Comparison of ENCODE assay signal across 27 cellular contexts in the genomic region with DNA sequence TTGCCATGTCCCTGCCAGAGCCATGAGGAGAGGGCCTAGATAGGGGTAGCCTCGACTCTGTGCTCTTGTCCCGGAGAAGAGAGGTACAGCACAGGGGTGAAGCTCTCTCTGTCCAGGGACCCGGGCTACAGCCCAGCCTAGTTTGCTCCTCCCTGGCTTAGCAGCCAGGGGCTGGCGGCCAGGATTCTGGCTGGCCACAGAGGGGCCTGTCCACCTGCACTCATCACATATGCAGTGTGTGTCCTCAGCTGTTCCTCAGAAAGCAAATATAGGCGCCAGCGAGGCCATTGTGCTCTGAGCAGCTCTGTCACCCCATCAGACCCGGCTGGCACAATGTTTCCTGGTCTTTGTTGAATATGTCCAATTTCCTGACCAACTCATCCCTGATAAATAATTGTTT. TPM values are rescaled to one million over a fixed set of nuclear protein-coding genes. Genes with fewer than 3 reads are reported as not detected.
A peak's percentile ranks its signal among the peaks of the same experiment; 100 is the strongest.
DNase-seq lines count a peak whose midpoint lies in the region; ATAC-seq and TF ChIP-seq lines count a peak whose summit lies in the region.
"Had no signal": no experiment of that assay in that cellular context is flagged by ENCODE, and none has a peak within 500 bp of the region (broad histone marks: within the 10 kb centered on the region; RNA-seq: fewer than 3 reads in every experiment).

No MANE protein-coding gene starts in this region.

- DNase-seq in activated effector memory CD4-positive, alpha-beta T cell treated with anti-CD3 and anti-CD28 coated beads, Interleukin-2, amount 50 U/mL, for 16 hours, result peak; percentile 17
- DNase-seq in activated effector memory CD4-positive, alpha-beta T cell treated with Interleukin-2 at 50 U/mL for 16 hours, result no peak
- DNase-seq in NCI-H748 (lab: John Stamatoyannopoulos, UW; ENCODE audit: unreplicated experiment) (peak; percentile 78), heart left ventricle (peak in 1 of 5 donors; percentile 47), spleen (peak; percentile 55), T-helper 9 cell (no peak), occipital lobe (lab: John Stamatoyannopoulos, UW) (no peak)
- DNase-seq in NK-92 treated with Interleukin-12 subunit alpha and Interleukin-12 subunit beta, amount 100 ng/mL, for 24 hours (lab: John Stamatoyannopoulos, UW), result no peak
- DNase-seq: activated CD4-positive, alpha-beta T cell treated with anti-CD3 and anti-CD28 coated beads, Interleukin-2, amount 50 U/mL, for 48 hours; activated CD8-positive, alpha-beta memory T cell treated with anti-CD3 and anti-CD28 coated beads, Interleukin-2, amount 50 U/mL, for 48 hours; aorta; BE2C; Caco-2; central memory CD4-positive, alpha-beta T cell; EL; HCEC 1CT; NCI-H524; SW 1271; testis had no signal

- WGBS in heart left ventricle, 4 donors, result 51 to 56% (median 54%) methylated on average over 7 of the region's 7 CpGs
- WGBS in spleen, 5 donors, result 68 to 77% (median 76%) methylated on average over 5 to 7 of the region's 7 CpGs

- H3K4me1 ChIP-seq in heart left ventricle (peaks cover 0 to 71% (median 17%) of the 10 kb centered on the region in 12 donors), spleen (peaks cover 0 to 3% (median 0%) of the 10 kb centered on the region in 6 donors)
- H3K4me1 ChIP-seq: A549, BE2C, Caco-2, testis had no signal

- no peak for TF ChIP-seq POLR2A in heart left ventricle (IDR thresholded peaks at IDR 0.05)
- TF ChIP-seq POLR2A in spleen (IDR thresholded peaks at IDR 0.05), result no peak

- TF ChIP-seq CTCF in heart left ventricle (IDR thresholded peaks at IDR 0.05), result no peak
- no peak for TF ChIP-seq CTCF in spleen (IDR thresholded peaks at IDR 0.05 in 8 of 11, conservative IDR thresholded peaks at IDR 0.05 in 3 of 11)

- H3K27me3 ChIP-seq in heart left ventricle, result no peaks in the 10 kb centered on the region
- H3K27me3 ChIP-seq in spleen (replicated peaks in 1 of 7), result peaks cover 0 to 37% (median 0%) of the 10 kb centered on the region in 7 donors
- H3K27me3 ChIP-seq: BE2C, dorsolateral prefrontal cortex, testis had no signal

- peak overlapping the region in 4 of 12 donors; percentile 15 to 41 (median 28) for H3K27ac ChIP-seq in heart left ventricle
- H3K27ac ChIP-seq in spleen, result no peak overlapping the region
- H3K27ac ChIP-seq: A549, testis had no signal

- ATAC-seq in heart left ventricle, result peak; percentile 22 to 53 (median 34)
- ATAC-seq: A549; activated T-helper 17 cell treated with anti-CD3 and anti-CD28 coated beads, Interleukin-2, amount 50 U/mL, for 72 hours; HepG2 had no signal

- intact Hi-C loops in heart left ventricle (cut with DNase I), result loop anchor here in 1 of 10 donors (2.0 kb wide), 1 partner anchor 24 kb away; no protein-coding TSS in a partner anchor
- intact Hi-C loops in spleen (cut with DNase I; ENCODE audit: low total_unique reads), result no loop called here

- H3K4me3 ChIP-seq in heart left ventricle, result no peak overlapping the region
- no peak overlapping the region for H3K4me3 ChIP-seq in spleen
- H3K4me3 ChIP-seq: A549, dorsolateral prefrontal cortex, smooth muscle cell, testis had no signal

- H3K9me3 ChIP-seq in heart left ventricle (no peaks in the 10 kb centered on the region), spleen (no peaks in the 10 kb centered on the region)
- H3K9me3 ChIP-seq: A549, BE2C, Caco-2, testis had no signal

- H3K36me3 ChIP-seq in heart left ventricle (no peaks in the 10 kb centered on the region), spleen (no peaks in the 10 kb centered on the region)
- H3K36me3 ChIP-seq: BE2C had no signal

RNA-seq across cellular contexts. Expression of a gene that starts 28.5 kb away (rescaled TPM):
- total RNA-seq in heart left ventricle (10 to 100 TPM; 11.5 to 23.0 (median 17.4) TPM), spleen (10 to 100 TPM in 5 of 7 donors, 1 to 10 TPM in 2; 5.5 to 14.2 (median 10.8) TPM), occipital lobe (12.6 TPM)
- polyA plus RNA-seq in heart left ventricle (10 to 100 TPM in 1 of 2 donors, 1 to 10 TPM in 1; 7.2 to 10.3 TPM), spleen (1 to 10 TPM in 1 of 3 donors, under 1 TPM in 2; 0.67 to 1.2 (median 0.91) TPM)
- total RNA-seq: activated T-helper 17 cell treated with anti-CD3 and anti-CD28 coated beads, Interleukin-2, amount 50 U/mL, for 72 hours; glomerular endothelial cell; HepG2; LHCN-M2; OCI-LY7 had no signal
- polyA plus RNA-seq: A549 had no signal

Comparison
In these comparisons a context has a peak if more than half of its experiments do, and no peak if none do; other contexts are left out.
1. DNase-seq: peak in activated effector memory CD4-positive, alpha-beta T cell treated with anti-CD3 and anti-CD28 coated beads, Interleukin-2, amount 50 U/mL, for 16 hours (single experiment), NCI-H748 (single experiment) and spleen (single experiment); none in activated effector memory CD4-positive, alpha-beta T cell treated with Interleukin-2 at 50 U/mL for 16 hours (single experiment), T-helper 9 cell (single experiment), occipital lobe (single experiment) and NK-92 treated with Interleukin-12 subunit alpha and Interleukin-12 subunit beta, amount 100 ng/mL, for 24 hours (single experiment).